ENCODE assay signal across 14 cellular contexts in the genomic region with DNA sequence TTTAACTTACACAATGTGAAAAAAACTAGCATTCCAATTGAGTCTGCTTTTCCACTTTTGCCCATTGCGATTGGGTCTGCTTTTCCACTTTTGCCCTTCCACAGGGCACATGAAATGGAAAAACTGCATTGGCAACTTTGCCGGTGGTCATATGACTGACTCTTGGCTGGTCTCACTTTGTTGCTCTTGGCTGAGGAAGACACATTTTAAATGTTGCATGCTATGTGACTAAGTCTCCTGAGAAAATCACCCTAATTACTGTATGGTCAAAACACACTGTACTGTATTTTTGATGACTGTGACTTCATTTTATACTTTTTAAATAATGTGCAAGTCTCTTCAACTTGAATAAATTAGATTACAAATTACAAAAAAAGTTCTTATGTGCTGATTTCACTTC. TPM values are rescaled to one million over a fixed set of nuclear protein-coding genes. Genes with fewer than 3 reads are reported as not detected.
DNase-seq lines count a peak whose midpoint lies in the region; ATAC-seq and TF ChIP-seq lines count a peak whose summit lies in the region.
"Had no signal": no experiment of that assay in that cellular context is flagged by ENCODE, and none has a peak within 500 bp of the region (broad histone marks: within the 10 kb centered on the region; RNA-seq: fewer than 3 reads in every experiment).

No MANE protein-coding gene starts in this region.

- H3K9me2 ChIP-seq in Karpas-422 (replicated peaks; ENCODE audit: insufficient read depth, low read length): no peaks in the 10 kb centered on the region

- ATAC-seq in HG02852 (IDR thresholded peaks at IDR 0.05; ENCODE audit: unreplicated experiment): no peak
- ATAC-seq: CD8-positive, alpha-beta T cell; GM12878 had no signal

- no peaks in the 10 kb centered on the region for H3K9me3 ChIP-seq in Karpas-422 (ENCODE audit: low read length)

- H3K4me3 ChIP-seq in Karpas-422 (ENCODE audit: low read length) (no peak overlapping the region), choroid plexus epithelial cell (ENCODE audit: low read depth, low read length) (no peak overlapping the region)

- H3K4me2 ChIP-seq in Karpas-422 (ENCODE audit: low read depth, low read length, poor library complexity, severe bottlenecking): peak overlapping the region; percentile 78

- DNase-seq in AG08396 (ENCODE audit: low spot score) (peak; percentile 48), Karpas-422 (no peak), choroid plexus epithelial cell (ENCODE audit: low read depth) (peak; percentile 40), medulla oblongata (ENCODE audit: extremely low spot score) (peak; percentile 76), middle frontal gyrus (ENCODE audit: extremely low spot score, low spot score) (no peak), COLO668 (lab: John Stamatoyannopoulos, UW; ENCODE audit: unreplicated experiment) (no peak), T-helper 2 cell (no peak)
- DNase-seq: activated CD4-positive, alpha-beta T cell treated with anti-CD3 and anti-CD28 coated beads, Interleukin-2, amount 50 U/mL, for 1 hour; activated naive CD8-positive, alpha-beta T cell treated with anti-CD3 and anti-CD28 coated beads for 36 hours; CD8-positive, alpha-beta T cell; NCI-H2029 treated with DMSO at 0.1 percent for 48 hours; SHP77 treated with DMSO at 0.1 percent for 48 hours had no signal

- H3K36me3 ChIP-seq in Karpas-422 (ENCODE audit: insufficient read depth, low read length): peaks cover 12% of the 10 kb centered on the region; the same call in 1 of the 2 replicates

- peaks cover 39% of the 10 kb centered on the region for H3K79me2 ChIP-seq in Karpas-422 (ENCODE audit: low read length)

- peaks cover 3% of the 10 kb centered on the region; the same call in 1 of the 2 replicates for H4K20me1 ChIP-seq in Karpas-422 (ENCODE audit: insufficient read depth, low read depth, low read length)

- H3K9ac ChIP-seq in Karpas-422 (ENCODE audit: low read length): no peak overlapping the region

- no peak for TF ChIP-seq CTCF in choroid plexus epithelial cell (conservative IDR thresholded peaks at IDR 0.05; ENCODE audit: low read depth, low read length)

- H2AFZ ChIP-seq in Karpas-422 (ENCODE audit: low read length): no peak overlapping the region

- H3K4me1 ChIP-seq in Karpas-422 (ENCODE audit: low read length): peaks cover 35% of the 10 kb centered on the region

- H3K27ac ChIP-seq in Karpas-422 (ENCODE audit: low read length): no peak overlapping the region

- H3K27me3 ChIP-seq in Karpas-422 (ENCODE audit: low read length): no peaks in the 10 kb centered on the region

RNA-seq across cellular contexts. Expression of gene OXCT1, which starts 1.6 kb away (rescaled TPM):
- 62.8 and 81.3 TPM in 2 replicates for total RNA-seq in Karpas-422 (2014; rRNA removed; shearing (Covaris generic); ENCODE audit: low replicate concordance)

RNA-seq across cellular contexts. Expression of gene RIMOC1, which starts 32.3 kb away (rescaled TPM):
- total RNA-seq in Karpas-422 (2014; rRNA removed; shearing (Covaris generic); ENCODE audit: low replicate concordance): 14.0 and 42.9 TPM in 2 replicates

RNA-seq across cellular contexts. Expression of gene FBXO4, which starts 53.2 kb away (rescaled TPM):
- 21.4 and 48.4 TPM in 2 replicates for total RNA-seq in Karpas-422 (2014; rRNA removed; shearing (Covaris generic); ENCODE audit: low replicate concordance)

Comparison
In these comparisons a context has a peak if more than half of its experiments do, and no peak if none do; other contexts are left out.
1. DNase-seq: peak in AG08396 (single experiment), choroid plexus epithelial cell (single experiment) and medulla oblongata (single experiment); none in Karpas-422 (single experiment), middle frontal gyrus (single experiment), COLO668 (single experiment) and T-helper 2 cell (0 of 5).